Comparison of ENCODE assay signal across 1 cellular context in genomic region chr7:159013181-159013690, GRCh38.
TF ChIP-seq lines count a peak whose summit lies in the region.

No MANE protein-coding gene starts in this region.

TF ChIP-seq in HepG2, 621 proteins besides CTCF, POLR2A, EP300 and RAD21 (continued from another document):
- no peak for TF ChIP-seq ZNF10 (CRISPR knock-in tag; IDR thresholded peaks at IDR 0.05; ENCODE audit: borderline replicate concordance, low read depth)
- TF ChIP-seq ZNF597 (CRISPR knock-in tag; IDR thresholded peaks at IDR 0.05) = no peak
- TF ChIP-seq PCBP2 (optimal IDR thresholded peaks at IDR 0.05; ENCODE audit: low read depth, low read length, poor library complexity, severe bottlenecking) = peak; percentile 21
- peak; percentile 50; the same call in 1 of the 2 replicates for TF ChIP-seq NR2F6 (IDR thresholded peaks at IDR 0.05)
- TF ChIP-seq NR2F6 (CRISPR knock-in tag; IDR thresholded peaks at IDR 0.05) = no peak
- no peak for TF ChIP-seq NFE2L2 (IDR thresholded peaks at IDR 0.05; ENCODE audit: low read length)
- TF ChIP-seq, protein P1, sequence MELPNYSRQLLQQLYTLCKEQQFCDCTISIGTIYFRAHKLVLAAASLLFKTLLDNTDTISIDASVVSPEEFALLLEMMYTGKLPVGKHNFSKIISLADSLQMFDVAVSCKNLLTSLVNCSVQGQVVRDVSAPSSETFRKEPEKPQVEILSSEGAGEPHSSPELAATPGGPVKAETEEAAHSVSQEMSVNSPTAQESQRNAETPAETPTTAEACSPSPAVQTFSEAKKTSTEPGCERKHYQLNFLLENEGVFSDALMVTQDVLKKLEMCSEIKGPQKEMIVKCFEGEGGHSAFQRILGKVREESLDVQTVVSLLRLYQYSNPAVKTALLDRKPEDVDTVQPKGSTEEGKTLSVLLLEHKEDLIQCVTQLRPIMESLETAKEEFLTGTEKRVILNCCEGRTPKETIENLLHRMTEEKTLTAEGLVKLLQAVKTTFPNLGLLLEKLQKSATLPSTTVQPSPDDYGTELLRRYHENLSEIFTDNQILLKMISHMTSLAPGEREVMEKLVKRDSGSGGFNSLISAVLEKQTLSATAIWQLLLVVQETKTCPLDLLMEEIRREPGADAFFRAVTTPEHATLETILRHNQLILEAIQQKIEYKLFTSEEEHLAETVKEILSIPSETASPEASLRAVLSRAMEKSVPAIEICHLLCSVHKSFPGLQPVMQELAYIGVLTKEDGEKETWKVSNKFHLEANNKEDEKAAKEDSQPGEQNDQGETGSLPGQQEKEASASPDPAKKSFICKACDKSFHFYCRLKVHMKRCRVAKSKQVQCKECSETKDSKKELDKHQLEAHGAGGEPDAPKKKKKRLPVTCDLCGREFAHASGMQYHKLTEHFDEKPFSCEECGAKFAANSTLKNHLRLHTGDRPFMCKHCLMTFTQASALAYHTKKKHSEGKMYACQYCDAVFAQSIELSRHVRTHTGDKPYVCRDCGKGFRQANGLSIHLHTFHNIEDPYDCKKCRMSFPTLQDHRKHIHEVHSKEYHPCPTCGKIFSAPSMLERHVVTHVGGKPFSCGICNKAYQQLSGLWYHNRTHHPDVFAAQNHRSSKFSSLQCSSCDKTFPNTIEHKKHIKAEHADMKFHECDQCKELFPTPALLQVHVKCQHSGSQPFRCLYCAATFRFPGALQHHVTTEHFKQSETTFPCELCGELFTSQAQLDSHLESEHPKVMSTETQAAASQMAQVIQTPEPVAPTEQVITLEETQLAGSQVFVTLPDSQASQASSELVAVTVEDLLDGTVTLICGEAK (IDR thresholded peaks at IDR 0.05) = no peak
- TF ChIP-seq, protein P1 (CRISPR knock-in tag; IDR thresholded peaks at IDR 0.05) = no peak
- TF ChIP-seq MTF1 (CRISPR knock-in tag; IDR thresholded peaks at IDR 0.05) = no peak
